ENCODE assay signal across 8 cellular contexts in genomic region chr6:159252955-159253508, GRCh38.
A peak's percentile ranks its signal among the peaks of the same experiment; 100 is the strongest.
DNase-seq lines count a peak whose midpoint lies in the region; ATAC-seq and TF ChIP-seq lines count a peak whose summit lies in the region.

No MANE protein-coding gene starts in this region.

- CTCF ChIA-PET in CD4-positive, alpha-beta memory T cell (lab: Charles Lee; ENCODE audit: partially characterized antibody) = interaction anchor here (0.8 to 5.1 kb wide), 11 partner anchors 9 to 691 kb away, joined by 3 to 40 read pairs (median 4); no protein-coding TSS in a partner anchor

- H3K27ac Mint-ChIP-seq in CD4-positive, alpha-beta memory T cell = no peak overlapping the region

- TF ChIP-seq POLR2A in uterus (IDR thresholded peaks at IDR 0.05) = no peak

- no peak overlapping the region for H3K4me3 Mint-ChIP-seq in CD4-positive, alpha-beta memory T cell

- H3K9me3 Mint-ChIP-seq in CD4-positive, alpha-beta memory T cell = no peaks in the 10 kb centered on the region

- TF ChIP-seq CTCF in cardiac fibroblast (IDR thresholded peaks at IDR 0.05; ENCODE audit: low read depth, low read length) (peak; percentile 55), left lung (IDR thresholded peaks at IDR 0.05) (peak; percentile 11 to 64), uterus (IDR thresholded peaks at IDR 0.05) (peak; percentile 39 to 50 (median 44))

- no peaks in the 10 kb centered on the region for H3K27me3 ChIP-seq in CD4-positive, alpha-beta memory T cell (ENCODE audit: insufficient read depth, low read length)
- H3K27me3 ChIP-seq in left lung = no peaks in the 10 kb centered on the region
- H3K27me3 ChIP-seq in uterus = peaks cover 0 to 4% of the 10 kb centered on the region in 2 donors

- no peak overlapping the region for H3K27ac ChIP-seq in CD4-positive, alpha-beta memory T cell (ENCODE audit: low read depth, low read length)
- H3K27ac ChIP-seq in left lung (no peak overlapping the region), uterus (no peak overlapping the region)

- ATAC-seq in GM18873 (IDR thresholded peaks at IDR 0.05; ENCODE audit: low FRiP score, unreplicated experiment) = peak; percentile 59
- peak; percentile 81 for ATAC-seq in HG03520 (IDR thresholded peaks at IDR 0.05; ENCODE audit: unreplicated experiment)
- ATAC-seq in left lung = peak; percentile 92

- no peaks in the 10 kb centered on the region for H3K36me3 Mint-ChIP-seq in CD4-positive, alpha-beta memory T cell

- peak in 3 of 5 donors; percentile 3 to 18 (median 7) for DNase-seq in CD4-positive, alpha-beta memory T cell
- DNase-seq in NCI-H748 treated with DMSO at 0.1 percent for 48 hours (lab: John Stamatoyannopoulos, UW) (peak; percentile 55), cardiac fibroblast (ENCODE audit: low read depth in 2 of 2) (peak; percentile 49 to 60), left lung (no peak), uterus (peak in 1 of 2 donors; percentile 26), cerebellar nuclear complex (lab: John Stamatoyannopoulos, UW) (no peak)

- H3K4me1 ChIP-seq in CD4-positive, alpha-beta memory T cell (ENCODE audit: insufficient read depth, low read length) = no peaks in the 10 kb centered on the region
- H3K4me1 ChIP-seq in left lung (no peaks in the 10 kb centered on the region), uterus (no peaks in the 10 kb centered on the region)

- no peaks in the 10 kb centered on the region for H3K9me3 ChIP-seq in CD4-positive, alpha-beta memory T cell (ENCODE audit: control insufficient read depth in 1 of 2, low read length in 2 of 2)
- H3K9me3 ChIP-seq in left lung (no peaks in the 10 kb centered on the region), uterus (no peaks in the 10 kb centered on the region)

- no peak overlapping the region for H3K4me3 ChIP-seq in CD4-positive, alpha-beta memory T cell (ENCODE audit: low read length in 2 of 2)
- H3K4me3 ChIP-seq in cardiac fibroblast (replicated peaks in 1 of 2; ENCODE audit: low read depth in 2 of 2, low read length in 2 of 2) = no peak overlapping the region
- no peak overlapping the region for H3K4me3 ChIP-seq in left lung
- H3K4me3 ChIP-seq in uterus = no peak overlapping the region

- H3K36me3 ChIP-seq in CD4-positive, alpha-beta memory T cell (ENCODE audit: insufficient read depth, low read length) = no peaks in the 10 kb centered on the region
- H3K36me3 ChIP-seq in left lung = no peaks in the 10 kb centered on the region
- no peaks in the 10 kb centered on the region for H3K36me3 ChIP-seq in uterus

- peaks cover 13 to 26% of the 10 kb centered on the region in 2 donors for H3K27me3 Mint-ChIP-seq in CD4-positive, alpha-beta memory T cell

- peaks cover 0 to 5% (median 2%) of the 10 kb centered on the region in 4 donors for H3K4me1 Mint-ChIP-seq in CD4-positive, alpha-beta memory T cell

- POLR2A ChIA-PET in CD4-positive, alpha-beta memory T cell (lab: Charles Lee; ENCODE audit: partially characterized antibody) = no interaction called here

- intact Hi-C loops in CD4-positive, alpha-beta memory T cell (cut with micrococcal nuclease) = loop anchor here (5.0 kb wide), 1 partner anchor 399 kb away; no protein-coding TSS in a partner anchor
- intact Hi-C loops in left lung (cut with DNase I) (no loop called here), uterus (cut with DNase I; ENCODE audit: low total_unique reads) (no loop called here)

Comparison
In these comparisons a context has a peak if more than half of its experiments do, and no peak if none do; other contexts are left out.
1. DNase-seq: peak in CD4-positive, alpha-beta memory T cell (3 of 5), NCI-H748 treated with DMSO at 0.1 percent for 48 hours (single experiment) and cardiac fibroblast (2 of 2); none in left lung (0 of 2) and cerebellar nuclear complex (0 of 2).
2. Peak in every context shown above with its lines, with median percentiles within 50 percentile points of each other: ATAC-seq and CTCF ChIP-seq.